ENCODE assay signal across 18 cellular contexts in genomic region chr17:82007495-82008257, GRCh38. TPM values are rescaled to one million over a fixed set of nuclear protein-coding genes. Genes with fewer than 3 reads are reported as not detected.
DNase-seq lines count a peak whose midpoint lies in the region; ATAC-seq and TF ChIP-seq lines count a peak whose summit lies in the region.
"Had no signal": no experiment of that assay in that cellular context is flagged by ENCODE, and none has a peak within 500 bp of the region (broad histone marks: within the 10 kb centered on the region; RNA-seq: fewer than 3 reads in every experiment).

No MANE protein-coding gene starts in this region.

- ATAC-seq in activated T-cell treated with anti-CD3 and anti-CD28 coated beads, Interleukin-2, amount 50 U/mL, for 72 hours (replicated peaks in 1 of 2): no peak
- ATAC-seq: right cardiac atrium had no signal

- H4K20me1 ChIP-seq in neural progenitor cell (ENCODE audit: low read depth): peaks cover 4% of the 10 kb centered on the region

- TF ChIP-seq CTCF in ascending aorta (IDR thresholded peaks at IDR 0.05) (peak in 1 of 3 experiments; percentile 10), neural progenitor cell (IDR thresholded peaks at IDR 0.05) (peak; percentile 15), thyroid gland (IDR thresholded peaks at IDR 0.05) (no peak)

- H3K4me3 Mint-ChIP-seq in neural progenitor cell: no peak overlapping the region
- H3K4me3 Mint-ChIP-seq in activated T-cell treated with anti-CD3 and anti-CD28 coated beads, Interleukin-2, amount 50 U/mL, for 72 hours: no peak overlapping the region
- H3K4me3 Mint-ChIP-seq: CD4-positive, alpha-beta T cell; memory B cell; neural crest cell had no signal

- no peak overlapping the region for H3K27ac Mint-ChIP-seq in neural progenitor cell
- no peak overlapping the region for H3K27ac Mint-ChIP-seq in activated T-cell treated with anti-CD3 and anti-CD28 coated beads, Interleukin-2, amount 50 U/mL, for 72 hours
- H3K27ac Mint-ChIP-seq: CD4-positive, alpha-beta T cell; memory B cell had no signal

- H3K27ac ChIP-seq in ascending aorta (peak overlapping the region; percentile 56 to 58), neural progenitor cell (no peak overlapping the region), thyroid gland (no peak overlapping the region)
- H3K27ac ChIP-seq: hepatocyte, SJSA1 had no signal

- H3K36me3 Mint-ChIP-seq in neural progenitor cell: peaks cover 4% of the 10 kb centered on the region
- H3K36me3 Mint-ChIP-seq in activated T-cell treated with anti-CD3 and anti-CD28 coated beads, Interleukin-2, amount 50 U/mL, for 72 hours (ENCODE audit: insufficient read depth in 2 of 2): no peaks in the 10 kb centered on the region

- no peaks in the 10 kb centered on the region for H3F3A ChIP-seq in neural progenitor cell (ENCODE audit: low read depth)

- H3K4me2 ChIP-seq in neural progenitor cell: no peak overlapping the region
- H3K4me2 ChIP-seq: hepatocyte had no signal

- peaks cover 11% of the 10 kb centered on the region for H3K4me1 Mint-ChIP-seq in neural progenitor cell
- no peaks in the 10 kb centered on the region for H3K4me1 Mint-ChIP-seq in activated T-cell treated with anti-CD3 and anti-CD28 coated beads, Interleukin-2, amount 50 U/mL, for 72 hours (ENCODE audit: low read depth)

- DNase-seq in G401 (ENCODE audit: low spot score) (peak; percentile 29), ascending aorta (ENCODE audit: low spot score in 2 of 2) (no peak), neural progenitor cell (ENCODE audit: low spot score) (no peak), HEK293T (ENCODE audit: extremely low spot score) (no peak), thyroid gland (no peak)
- no peak for DNase-seq in activated T-cell treated with anti-CD3 and anti-CD28 coated beads, Interleukin-2, amount 50 U/mL, for 72 hours
- DNase-seq: activated CD4-positive, alpha-beta T cell treated with anti-CD3 and anti-CD28 coated beads for 1 hour; activated gamma-delta T cell treated with Interleukin-2 at 50 U/mL for 16 hours; CD4-positive, alpha-beta T cell; kidney; NCI-H1048; NCI-H526 treated with DMSO at 0.1 percent for 48 hours; OCI-M1; right cardiac atrium had no signal

- in situ Hi-C loops in G401 (cut with HindIII; ENCODE audit: low sequenced_read_pairs): no loop called here

- H3K79me2 ChIP-seq in neural progenitor cell (ENCODE audit: low read depth): no peaks in the 10 kb centered on the region

- no peak overlapping the region for H3K9ac ChIP-seq in neural progenitor cell

- WGBS in thyroid gland, 2 donors: 89 to 92% methylated on average over 10 to 14 of the region's 30 CpGs

- POLR2A ChIA-PET in HEK293T (lab: Yijun Ruan, JAX): no interaction called here

- no peak overlapping the region for H2AFZ ChIP-seq in neural progenitor cell (replicated peaks)
- H2AFZ ChIP-seq: hepatocyte had no signal

- peaks cover 3% of the 10 kb centered on the region for H3K27me3 Mint-ChIP-seq in neural progenitor cell (ENCODE audit: insufficient read depth, low read depth)
- no peaks in the 10 kb centered on the region for H3K27me3 Mint-ChIP-seq in activated T-cell treated with anti-CD3 and anti-CD28 coated beads, Interleukin-2, amount 50 U/mL, for 72 hours (ENCODE audit: low read depth)
- H3K27me3 Mint-ChIP-seq: CD4-positive, alpha-beta T cell; memory B cell had no signal

- peaks cover 21 to 44% of the 10 kb centered on the region in 2 donors for H3K4me1 ChIP-seq in ascending aorta
- H3K4me1 ChIP-seq in neural progenitor cell: no peaks in the 10 kb centered on the region
- peaks cover 0 to 13% of the 10 kb centered on the region in 2 donors for H3K4me1 ChIP-seq in thyroid gland

- no peak overlapping the region for H3K4me3 ChIP-seq in ascending aorta
- no peak overlapping the region for H3K4me3 ChIP-seq in neural progenitor cell
- no peak overlapping the region for H3K4me3 ChIP-seq in thyroid gland (replicated peaks in 1 of 3)
- H3K4me3 ChIP-seq: hepatocyte, SJSA1 had no signal

- intact Hi-C loops in ascending aorta (cut with DNase I) (no loop called here), thyroid gland (cut with DNase I) (no loop called here)

- no peaks in the 10 kb centered on the region for H3K27me3 ChIP-seq in ascending aorta
- H3K27me3 ChIP-seq in neural progenitor cell: no peaks in the 10 kb centered on the region
- no peaks in the 10 kb centered on the region for H3K27me3 ChIP-seq in thyroid gland
- H3K27me3 ChIP-seq: hepatocyte, SJSA1 had no signal

- H3K9me3 ChIP-seq in ascending aorta (no peaks in the 10 kb centered on the region), neural progenitor cell (ENCODE audit: low read depth) (no peaks in the 10 kb centered on the region), thyroid gland (no peaks in the 10 kb centered on the region)
- H3K9me3 ChIP-seq: SJSA1 had no signal

- CTCF ChIA-PET in HEK293T (lab: Yijun Ruan, JAX): no interaction called here

- H3K36me3 ChIP-seq in ascending aorta (no peaks in the 10 kb centered on the region), neural progenitor cell (no peaks in the 10 kb centered on the region), thyroid gland (no peaks in the 10 kb centered on the region)

- no peak for TF ChIP-seq POLR2A in thyroid gland (IDR thresholded peaks at IDR 0.05)

- H3K9me3 Mint-ChIP-seq in neural progenitor cell: no peaks in the 10 kb centered on the region
- H3K9me3 Mint-ChIP-seq in activated T-cell treated with anti-CD3 and anti-CD28 coated beads, Interleukin-2, amount 50 U/mL, for 72 hours: no peaks in the 10 kb centered on the region
- H3K9me3 Mint-ChIP-seq: CD4-positive, alpha-beta T cell; memory B cell; neural crest cell had no signal

TF ChIP-seq in HEK293T, 16 proteins besides CTCF, POLR2A, EP300 and RAD21:
- TF ChIP-seq ZNF384 (IDR thresholded peaks at IDR 0.05): no peak
- no peak for TF ChIP-seq TARDBP (IDR thresholded peaks at IDR 0.05)
- TF ChIP-seq FOXK2 (IDR thresholded peaks at IDR 0.05): no peak
- TF ChIP-seq HDGF (IDR thresholded peaks at IDR 0.05; ENCODE audit: borderline replicate concordance): no peak
- TF ChIP-seq PKNOX1 (IDR thresholded peaks at IDR 0.05): no peak
- TF ChIP-seq L3MBTL2 (conservative IDR thresholded peaks at IDR 0.05): no peak
- no peak for TF ChIP-seq SP1 (IDR thresholded peaks at IDR 0.05)
- TF ChIP-seq ARNT (IDR thresholded peaks at IDR 0.05): no peak
- TF ChIP-seq ELF4 (IDR thresholded peaks at IDR 0.05): no peak
- TF ChIP-seq BHLHE40 (IDR thresholded peaks at IDR 0.05; ENCODE audit: borderline replicate concordance): no peak
- no peak for TF ChIP-seq CTBP1 (IDR thresholded peaks at IDR 0.05; ENCODE audit: borderline replicate concordance)
- no peak for TF ChIP-seq FOXM1 (IDR thresholded peaks at IDR 0.05; ENCODE audit: borderline replicate concordance)
- TF ChIP-seq LEF1 (IDR thresholded peaks at IDR 0.05; ENCODE audit: borderline replicate concordance): no peak
- TF ChIP-seq SUZ12 (IDR thresholded peaks at IDR 0.05): no peak

RNA-seq across cellular contexts. Expression of gene CENPX, which starts 15.0 kb away (rescaled TPM):
- 57.8 and 109 TPM in 2 replicates for total RNA-seq in G401 (2014; rRNA removed; shearing (Covaris generic))
- 41.3 TPM for total RNA-seq in ascending aorta
- 53.0 and 85.0 TPM in 2 replicates for total RNA-seq in neural progenitor cell (ENCODE audit: low replicate concordance)
- total RNA-seq in thyroid gland: 10 to 100 TPM; 40.7 to 95.9 (median 78.0) TPM
- 10 to 100 TPM; 32.2 to 44.0 TPM for total RNA-seq in activated T-cell treated with anti-CD3 and anti-CD28 coated beads, Interleukin-2, amount 50 U/mL, for 72 hours

RNA-seq across cellular contexts. Expression of gene LRRC45, which starts 15.4 kb away (rescaled TPM):
- total RNA-seq in G401 (2014; rRNA removed; shearing (Covaris generic)): 21.2 and 25.1 TPM in 2 replicates
- 2.0 TPM for total RNA-seq in ascending aorta
- total RNA-seq in neural progenitor cell (ENCODE audit: low replicate concordance): 15.4 and 46.7 TPM in 2 replicates
- 10 to 100 TPM; 15.3 to 33.0 (median 18.9) TPM for total RNA-seq in thyroid gland
- total RNA-seq in activated T-cell treated with anti-CD3 and anti-CD28 coated beads, Interleukin-2, amount 50 U/mL, for 72 hours: 10 to 100 TPM; 11.8 to 15.4 TPM

RNA-seq across cellular contexts. Expression of gene RAC3, which starts 23.8 kb away (rescaled TPM):
- total RNA-seq in G401 (2014; rRNA removed; shearing (Covaris generic)): 176 and 261 TPM in 2 replicates
- total RNA-seq in ascending aorta (not detected), neural progenitor cell (ENCODE audit: low replicate concordance) (31.6 and 81.2 TPM in 2 replicates), thyroid gland (10 to 100 TPM; 11.8 to 23.8 (median 14.4) TPM)
- 10 to 100 TPM in 1 of 2 donors, 1 to 10 TPM in 1; 8.5 to 13.1 TPM for total RNA-seq in activated T-cell treated with anti-CD3 and anti-CD28 coated beads, Interleukin-2, amount 50 U/mL, for 72 hours

RNA-seq across cellular contexts. Expression of gene DCXR, which starts 29.8 kb away (rescaled TPM):
- total RNA-seq in G401 (2014; rRNA removed; shearing (Covaris generic)): 131 and 135 TPM in 2 replicates
- total RNA-seq in ascending aorta (160 TPM), neural progenitor cell (ENCODE audit: low replicate concordance) (36.5 and 64.9 TPM in 2 replicates), thyroid gland (100 to 1,000 TPM in 2 of 4 donors, 10 to 100 TPM in 2; 88.6 to 161 (median 114) TPM)
- total RNA-seq in activated T-cell treated with anti-CD3 and anti-CD28 coated beads, Interleukin-2, amount 50 U/mL, for 72 hours: 100 to 1,000 TPM; 114 to 125 TPM

RNA-seq across cellular contexts. Expression of gene ASPSCR1, which starts 30.2 kb away (rescaled TPM):
- 37.6 and 42.0 TPM in 2 replicates for total RNA-seq in G401 (2014; rRNA removed; shearing (Covaris generic))
- total RNA-seq in ascending aorta (45.1 TPM), neural progenitor cell (ENCODE audit: low replicate concordance) (13.1 and 40.9 TPM in 2 replicates), thyroid gland (10 to 100 TPM; 23.2 to 53.6 (median 35.7) TPM)
- 10 to 100 TPM; 32.0 to 34.2 TPM for total RNA-seq in activated T-cell treated with anti-CD3 and anti-CD28 coated beads, Interleukin-2, amount 50 U/mL, for 72 hours

Comparison
In these comparisons a context has a peak if more than half of its experiments do, and no peak if none do; other contexts are left out.
1. H3K27ac ChIP-seq: peak in ascending aorta (2 of 2); none in neural progenitor cell (single experiment) and thyroid gland (0 of 3).